7 cellular contexts compared by ENCODE assay signal in genomic region chr16:67857547-67858233, GRCh38. TPM values are rescaled to one million over a fixed set of nuclear protein-coding genes. Genes with fewer than 3 reads are reported as not detected.
DNase-seq lines count a peak whose midpoint lies in the region; ATAC-seq and TF ChIP-seq lines count a peak whose summit lies in the region.

No MANE protein-coding gene starts in this region.

- H3K36me3 ChIP-seq in stomach: peaks cover 0 to 12% (median 8%) of the 10 kb centered on the region in 4 donors

- H3K27ac ChIP-seq in stomach: peak overlapping the region; percentile 13 to 81 (median 69)

- intact Hi-C loops in stomach (cut with DNase I; ENCODE audit: low total_unique reads): no loop called here

- no peaks in the 10 kb centered on the region for H3K27me3 ChIP-seq in stomach

- ATAC-seq in GM21526 (IDR thresholded peaks at IDR 0.05; ENCODE audit: low FRiP score, unreplicated experiment): no peak

- TF ChIP-seq EP300 in stomach (IDR thresholded peaks at IDR 0.05): no peak

- DNase-seq in GOT3 (lab: John Stamatoyannopoulos, UW) (peak; percentile 66), NCI-H510A (lab: John Stamatoyannopoulos, UW) (peak; percentile 67), cardiac fibroblast (ENCODE audit: low read depth in 2 of 2) (peak; percentile 96 to 98), kidney glomerular epithelial cell (lab: John Stamatoyannopoulos, UW) (peak; percentile 95), stomach (peak; percentile 65), GM20000 (ENCODE audit: low spot score) (no peak)

- H3K4me1 ChIP-seq in stomach: peaks cover 31 to 76% (median 60%) of the 10 kb centered on the region in 4 donors

- TF ChIP-seq POLR2A in stomach (IDR thresholded peaks at IDR 0.05): no peak

- H3K4me3 ChIP-seq in cardiac fibroblast (replicated peaks in 1 of 2; ENCODE audit: low read depth in 2 of 2, low read length in 2 of 2): no peak overlapping the region
- no peak overlapping the region for H3K4me3 ChIP-seq in stomach

- no peak for TF ChIP-seq CTCF in cardiac fibroblast (IDR thresholded peaks at IDR 0.05; ENCODE audit: low read depth, low read length)
- no peak for TF ChIP-seq CTCF in stomach (IDR thresholded peaks at IDR 0.05)
- no peak for TF ChIP-seq CTCF in GM20000 (IDR thresholded peaks at IDR 0.05; ENCODE audit: extremely low read depth, missing control alignments)

- WGBS in stomach, 5 donors: 34 to 47% (median 39%) methylated on average over 3 of the region's 3 CpGs

- H3K9me3 ChIP-seq in stomach: no peaks in the 10 kb centered on the region

RNA-seq across cellular contexts. Expression of gene CENPT, which starts 10.2 kb away (rescaled TPM):
- total RNA-seq in stomach: 10 to 100 TPM; 27.4 to 80.7 (median 71.0) TPM
- 10 to 100 TPM; 36.8 to 64.8 (median 48.3) TPM for polyA plus RNA-seq in stomach

RNA-seq across cellular contexts. Expression of gene NUTF2, which starts 11.0 kb away (rescaled TPM):
- total RNA-seq in stomach: 10 to 100 TPM in 4 of 5 donors, 1 to 10 TPM in 1; 9.3 to 64.7 (median 25.7) TPM
- polyA plus RNA-seq in stomach: 100 to 1,000 TPM in 2 of 3 donors, 10 to 100 TPM in 1; 92.0 to 125 (median 112) TPM

RNA-seq across cellular contexts. Expression of gene EDC4, which starts 15.2 kb away (rescaled TPM):
- total RNA-seq in stomach: 100 to 1,000 TPM in 2 of 5 donors, 10 to 100 TPM in 3; 41.5 to 141 (median 58.5) TPM
- polyA plus RNA-seq in stomach: 10 to 100 TPM; 22.0 to 27.6 (median 22.2) TPM

RNA-seq across cellular contexts. Expression of gene THAP11, which starts 15.6 kb away (rescaled TPM):
- total RNA-seq in stomach: 100 to 1,000 TPM in 1 of 5 donors, 10 to 100 TPM in 4; 12.5 to 109 (median 53.9) TPM
- polyA plus RNA-seq in stomach: 10 to 100 TPM; 15.8 to 25.7 (median 18.7) TPM

RNA-seq across cellular contexts. Expression of gene NRN1L, which starts 27.0 kb away (rescaled TPM):
- total RNA-seq in stomach: not detected
- polyA plus RNA-seq in stomach: 1 to 10 TPM in 2 of 3 donors, not detected in 1; 2.0 to 2.7 TPM
